Comparison of ENCODE assay signal across 26 cellular contexts in the genomic region with DNA sequence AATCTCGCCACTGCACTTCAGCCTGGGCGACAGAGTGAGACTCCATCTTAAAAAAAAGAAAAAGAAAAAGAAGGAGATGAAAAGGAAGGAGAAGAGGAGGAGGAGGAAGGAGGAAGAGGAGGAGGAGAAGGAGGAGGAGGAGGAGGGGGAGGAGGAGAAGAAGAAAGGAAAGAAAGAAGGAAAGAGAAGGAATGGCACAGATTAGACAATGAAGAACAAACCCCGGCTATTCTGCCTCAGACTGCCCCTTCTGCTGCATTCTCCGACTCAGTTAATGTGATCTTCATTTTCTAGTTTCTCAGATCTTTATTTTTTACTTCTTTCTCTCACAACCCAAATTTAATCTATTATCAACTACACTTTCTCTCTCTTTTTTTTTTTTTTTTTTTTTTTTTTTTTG.
"Had no signal": no experiment of that assay in that cellular context is flagged by ENCODE, and none has a peak within 500 bp of the region (broad histone marks: within the 10 kb centered on the region; RNA-seq: fewer than 3 reads in every experiment).

No MANE protein-coding gene starts in this region.

- FAIRE-seq: endometrium, islet of Langerhans, keratinocyte had no signal

- ATAC-seq: effector memory CD8-positive, alpha-beta T cell; esophagus mucosa; gastrocnemius medialis; left lung; lower lobe of right lung had no signal

- H3K27me3 ChIP-seq: colonic mucosa, esophagus squamous epithelium, heart right ventricle, left lung had no signal

- H3K36me3 ChIP-seq: colonic mucosa, esophagus squamous epithelium, gastrocnemius medialis, heart right ventricle, left lung, lower lobe of right lung had no signal

- H3K9me3 ChIP-seq: colonic mucosa, gastrocnemius medialis, lower lobe of right lung had no signal

- H3K4me1 ChIP-seq: colonic mucosa, gastrocnemius medialis, left lung, lower lobe of right lung had no signal

- DNase-seq: colonic mucosa; cortex of kidney; effector CD8-positive, alpha-beta T cell; effector memory CD8-positive, alpha-beta T cell; endodermal cell; erythroblast; esophagus squamous epithelium; foreskin fibroblast; foreskin melanocyte; gastrocnemius medialis; glutamatergic neuron; head of caudate nucleus; heart right ventricle; hippocampal formation; left cardiac atrium; left lung; left ventricle myocardium superior; lower lobe of right lung; mesenchymal stem cell; mucosa of descending colon; naive B cell had no signal

- H3K4me3 ChIP-seq: colonic mucosa, esophagus squamous epithelium, gastrocnemius medialis, heart right ventricle, left lung, lower lobe of right lung, mucosa of descending colon had no signal

- H3K27ac ChIP-seq: colonic mucosa, epithelial cell of prostate, esophagus squamous epithelium, gastrocnemius medialis, heart right ventricle, left lung, lower lobe of right lung had no signal
